In genomic region chr1:23125489-23125888, GRCh38 we compare ENCODE assay signal across 19 cellular contexts.
"Had no signal": no experiment of that assay in that cellular context is flagged by ENCODE, and none has a peak within 500 bp of the region (broad histone marks: within the 10 kb centered on the region; RNA-seq: fewer than 3 reads in every experiment).

No MANE protein-coding gene starts in this region.

- H3K4me3 Mint-ChIP-seq: activated CD4-positive, alpha-beta T cell treated with anti-CD3 and anti-CD28 coated beads, Interleukin-2, amount 10 ng/mL, durations not matched to agents 24 days and 14 days; activated naive CD8-positive, alpha-beta T cell treated with anti-CD3 and anti-CD28 coated beads, Interleukin-2, amount 10 ng/mL, durations not matched to agents 7 days and 5 days; activated T-helper 1 cell treated with anti-CD3 and anti-CD28 coated beads, Interleukin-12 subunit alpha, Interleukin-12 subunit beta, Interleukin-2, Interleukin-4 antibody, amounts not matched to agents 30 ng/mL and 10 ng/mL and 1 ng/mL, durations not matched to agents 14 hours and 24 hours and 36 hours; brain; central memory CD8-positive, alpha-beta T cell; naive thymus-derived CD4-positive, alpha-beta T cell; stimulated activated effector memory CD8-positive, alpha-beta T cell treated with anti-CD3 and anti-CD28 coated beads, Interleukin-12 subunit alpha, Interleukin-12 subunit beta, amount 100 ng/mL, for 72 hours had no signal

- H3K9ac ChIP-seq: parathyroid adenoma had no signal

- H3K9me3 ChIP-seq: neutrophil, sigmoid colon, testis, upper lobe of left lung had no signal

- H3K27ac ChIP-seq: neutrophil, parathyroid adenoma, sigmoid colon, testis, upper lobe of left lung had no signal

- H3K27ac Mint-ChIP-seq: activated CD4-positive, alpha-beta T cell treated with anti-CD3 and anti-CD28 coated beads, Interleukin-2, amount 10 ng/mL, durations not matched to agents 24 days and 14 days; activated naive CD8-positive, alpha-beta T cell treated with anti-CD3 and anti-CD28 coated beads, Interleukin-2, amount 10 ng/mL, durations not matched to agents 7 days and 5 days; activated T-helper 1 cell treated with anti-CD3 and anti-CD28 coated beads, Interleukin-12 subunit alpha, Interleukin-12 subunit beta, Interleukin-2, Interleukin-4 antibody, amounts not matched to agents 30 ng/mL and 10 ng/mL and 1 ng/mL, durations not matched to agents 14 hours and 24 hours and 36 hours; brain; stimulated activated effector memory CD8-positive, alpha-beta T cell treated with anti-CD3 and anti-CD28 coated beads, Interleukin-12 subunit alpha, Interleukin-12 subunit beta, amount 100 ng/mL, for 72 hours had no signal

- H3K36me3 Mint-ChIP-seq: stimulated activated effector memory CD8-positive, alpha-beta T cell treated with anti-CD3 and anti-CD28 coated beads, Interleukin-12 subunit alpha, Interleukin-12 subunit beta, amount 100 ng/mL, for 72 hours had no signal

- ATAC-seq: left cardiac atrium; naive thymus-derived CD4-positive, alpha-beta T cell; stimulated activated effector memory CD8-positive, alpha-beta T cell treated with anti-CD3 and anti-CD28 coated beads, Interleukin-12 subunit alpha, Interleukin-12 subunit beta, amount 100 ng/mL, for 72 hours had no signal

- H3K27me3 ChIP-seq: neutrophil, sigmoid colon, testis, upper lobe of left lung had no signal

- H3K36me3 ChIP-seq: neutrophil, sigmoid colon, upper lobe of left lung had no signal

- H3K9me3 Mint-ChIP-seq: activated CD4-positive, alpha-beta T cell treated with anti-CD3 and anti-CD28 coated beads, Interleukin-2, amount 10 ng/mL, durations not matched to agents 24 days and 14 days; activated naive CD8-positive, alpha-beta T cell treated with anti-CD3 and anti-CD28 coated beads, Interleukin-2, amount 10 ng/mL, durations not matched to agents 7 days and 5 days; activated T-helper 1 cell treated with anti-CD3 and anti-CD28 coated beads, Interleukin-12 subunit alpha, Interleukin-12 subunit beta, Interleukin-2, Interleukin-4 antibody, amounts not matched to agents 30 ng/mL and 10 ng/mL and 1 ng/mL, durations not matched to agents 14 hours and 24 hours and 36 hours; brain; central memory CD8-positive, alpha-beta T cell; naive thymus-derived CD4-positive, alpha-beta T cell; stimulated activated effector memory CD8-positive, alpha-beta T cell treated with anti-CD3 and anti-CD28 coated beads, Interleukin-12 subunit alpha, Interleukin-12 subunit beta, amount 100 ng/mL, for 72 hours had no signal

- H2AFZ ChIP-seq: parathyroid adenoma had no signal

- DNase-seq: activated CD4-positive, alpha-beta T cell treated with anti-CD3 and anti-CD28 coated beads, Interleukin-2, amount 10 ng/mL, durations not matched to agents 24 days and 14 days; activated CD8-positive, alpha-beta memory T cell treated with anti-CD3 and anti-CD28 coated beads, Interleukin-2, amount 50 U/mL, for 4 hours; activated naive CD8-positive, alpha-beta T cell treated with anti-CD3 and anti-CD28 coated beads, Interleukin-2, amount 10 ng/mL, durations not matched to agents 7 days and 5 days; effector CD4-positive, alpha-beta T cell; left cardiac atrium; mesenchymal stem cell; naive thymus-derived CD4-positive, alpha-beta T cell; sigmoid colon; stimulated activated CD4-positive, alpha-beta T cell treated with anti-CD3 and anti-CD28 coated beads, Interleukin-4, amount 100 ng/mL, for 24 hours; SW 1271; T-helper 9 cell; testis; upper lobe of left lung had no signal

- H3K4me3 ChIP-seq: sigmoid colon, testis, upper lobe of left lung had no signal

- H3K27me3 Mint-ChIP-seq: activated CD4-positive, alpha-beta T cell treated with anti-CD3 and anti-CD28 coated beads, Interleukin-2, amount 10 ng/mL, durations not matched to agents 24 days and 14 days; activated naive CD8-positive, alpha-beta T cell treated with anti-CD3 and anti-CD28 coated beads, Interleukin-2, amount 10 ng/mL, durations not matched to agents 7 days and 5 days; brain; central memory CD8-positive, alpha-beta T cell; naive thymus-derived CD4-positive, alpha-beta T cell had no signal
